13 cellular contexts compared by ENCODE assay signal in genomic region chr2:60353406-60353800, GRCh38.
DNase-seq lines count a peak whose midpoint lies in the region; ATAC-seq and TF ChIP-seq lines count a peak whose summit lies in the region.
"Had no signal": no experiment of that assay in that cellular context is flagged by ENCODE, and none has a peak within 500 bp of the region (broad histone marks: within the 10 kb centered on the region; RNA-seq: fewer than 3 reads in every experiment).

No MANE protein-coding gene starts in this region.

- peaks cover 67% of the 10 kb centered on the region for H3F3A ChIP-seq in SU-DHL-6 (ENCODE audit: insufficient read depth)

- H3K27me3 ChIP-seq in heart right ventricle = no peaks in the 10 kb centered on the region
- H3K27me3 ChIP-seq in SU-DHL-6 (ENCODE audit: low read length) = no peaks in the 10 kb centered on the region
- no peaks in the 10 kb centered on the region for H3K27me3 ChIP-seq in BE2C

- H3K4me1 ChIP-seq in heart right ventricle (peaks cover 0 to 6% (median 0%) of the 10 kb centered on the region in 9 donors), BE2C (no peaks in the 10 kb centered on the region)
- H3K4me1 ChIP-seq: left lung had no signal

- ATAC-seq in heart right ventricle (no peak), HG02870 (IDR thresholded peaks at IDR 0.05; ENCODE audit: unreplicated experiment) (peak; percentile 15)
- ATAC-seq: activated naive CD4-positive, alpha-beta T cell treated with anti-CD3 and anti-CD28 coated beads, Interleukin-2, amount 50 U/mL, for 72 hours; K562; left lung had no signal

- no peak overlapping the region for H2AFZ ChIP-seq in SU-DHL-6 (ENCODE audit: low read depth, low read length, severe bottlenecking)

- DNase-seq in cardiac septum (ENCODE audit: low spot score) (peak; percentile 38), heart right ventricle (no peak), DMS53 (lab: John Stamatoyannopoulos, UW) (no peak), BE2C (no peak), dermis blood vessel endothelial cell (no peak)
- DNase-seq in activated effector memory CD4-positive, alpha-beta T cell treated with anti-CD3 and anti-CD28 coated beads, Interleukin-2, amount 50 U/mL, for 16 hours = no peak
- DNase-seq: left lung, NCI-H774, small intestine had no signal

- H3K27ac ChIP-seq in heart right ventricle = no peak overlapping the region
- H3K27ac ChIP-seq in SU-DHL-6 (ENCODE audit: low read depth, low read length) = peak overlapping the region; percentile 96
- H3K27ac ChIP-seq: left lung had no signal

- H4K20me1 ChIP-seq in SU-DHL-6 (ENCODE audit: low read depth, low read length) = no peaks in the 10 kb centered on the region

- 59 to 69% methylated on average over 10 of the region's 10 CpGs for WGBS in heart right ventricle, 2 donors

- H3K36me3 ChIP-seq in heart right ventricle (no peaks in the 10 kb centered on the region), SU-DHL-6 (ENCODE audit: low read length) (no peaks in the 10 kb centered on the region), BE2C (no peaks in the 10 kb centered on the region)
- H3K36me3 ChIP-seq: left lung had no signal

- H3K79me2 ChIP-seq in SU-DHL-6 (ENCODE audit: insufficient read depth, low read length) = no peaks in the 10 kb centered on the region

- no peak for TF ChIP-seq CTCF in heart right ventricle (IDR thresholded peaks at IDR 0.05)
- TF ChIP-seq CTCF in SU-DHL-6 (IDR thresholded peaks at IDR 0.05; ENCODE audit: insufficient read depth, low read length, poor library complexity, severe bottlenecking) = no peak
- TF ChIP-seq CTCF in BE2C (IDR thresholded peaks at IDR 0.05; ENCODE audit: low read depth, low read length) = no peak

- no peaks in the 10 kb centered on the region for H3K9me2 ChIP-seq in SU-DHL-6 (replicated peaks; ENCODE audit: insufficient read depth, low read length)

- intact Hi-C loops in cardiac septum (cut with DNase I) (no loop called here), heart right ventricle (cut with DNase I) (no loop called here)

- H3K9me3 ChIP-seq in heart right ventricle (no peaks in the 10 kb centered on the region), SU-DHL-6 (ENCODE audit: insufficient read depth, low read length) (no peaks in the 10 kb centered on the region), BE2C (no peaks in the 10 kb centered on the region)
- H3K9me3 ChIP-seq: left lung had no signal

- peak overlapping the region; percentile 65 for H3K9ac ChIP-seq in SU-DHL-6 (ENCODE audit: low read length)

- peak overlapping the region; percentile 78 for H3K4me2 ChIP-seq in SU-DHL-6 (ENCODE audit: low read depth, low read length, poor library complexity, severe bottlenecking)

- H3K4me3 ChIP-seq in heart right ventricle = no peak overlapping the region
- peak overlapping the region; percentile 37 for H3K4me3 ChIP-seq in SU-DHL-6 (ENCODE audit: insufficient read depth, low read length, poor library complexity, severe bottlenecking)
- no peak overlapping the region for H3K4me3 ChIP-seq in BE2C (ENCODE audit: low read depth, low read length)
- H3K4me3 ChIP-seq: K562, left lung had no signal
